In the genomic region with DNA sequence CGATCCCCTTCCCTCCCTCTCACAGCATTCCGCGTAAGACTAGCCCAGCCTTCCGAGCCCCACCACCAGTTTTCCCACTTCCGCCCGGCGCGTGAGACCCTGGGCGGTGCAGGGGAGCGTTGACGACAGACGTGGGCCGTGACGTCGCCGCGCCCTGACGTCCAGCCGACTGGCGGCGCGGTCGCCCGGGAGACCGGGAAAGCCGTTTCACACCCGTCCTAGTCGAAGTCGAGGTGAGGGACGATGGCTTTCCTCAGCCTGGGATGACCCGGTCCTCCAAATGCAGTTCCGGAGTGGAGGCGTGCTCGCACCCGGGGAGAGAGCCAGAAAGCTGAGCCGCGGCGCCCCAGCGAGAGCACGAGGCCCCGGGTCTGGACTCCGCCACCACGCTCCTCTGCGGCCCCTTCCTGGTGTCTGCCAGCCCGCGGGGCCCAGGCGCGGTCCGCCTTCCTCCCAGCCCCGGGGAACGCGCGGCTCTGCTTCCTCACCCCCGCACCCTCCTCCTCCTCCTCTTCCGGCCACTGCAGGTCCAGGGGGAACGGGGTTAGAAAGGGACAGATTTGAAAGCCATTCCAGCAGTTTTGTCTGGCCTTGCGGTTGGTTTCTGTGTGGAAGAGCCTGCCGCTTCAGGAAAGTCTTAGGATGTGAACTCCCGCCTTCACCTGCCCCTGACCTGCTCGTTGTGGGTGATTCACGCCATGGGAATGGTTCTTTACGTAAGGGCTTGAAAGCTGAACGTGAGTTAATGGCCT, we compare ENCODE assay signal across 1 cellular context.
TF ChIP-seq lines count a peak whose summit lies in the region.

A gene (plus strand): TSS at position 210 of the 752 bp plus-strand sequence. CDS start 2,977 bp downstream, outside the sequence.

TF ChIP-seq in K562, 482 proteins besides CTCF, POLR2A, EP300 and RAD21 (continued from another document and continues in another):
- TF ChIP-seq, protein P1, sequence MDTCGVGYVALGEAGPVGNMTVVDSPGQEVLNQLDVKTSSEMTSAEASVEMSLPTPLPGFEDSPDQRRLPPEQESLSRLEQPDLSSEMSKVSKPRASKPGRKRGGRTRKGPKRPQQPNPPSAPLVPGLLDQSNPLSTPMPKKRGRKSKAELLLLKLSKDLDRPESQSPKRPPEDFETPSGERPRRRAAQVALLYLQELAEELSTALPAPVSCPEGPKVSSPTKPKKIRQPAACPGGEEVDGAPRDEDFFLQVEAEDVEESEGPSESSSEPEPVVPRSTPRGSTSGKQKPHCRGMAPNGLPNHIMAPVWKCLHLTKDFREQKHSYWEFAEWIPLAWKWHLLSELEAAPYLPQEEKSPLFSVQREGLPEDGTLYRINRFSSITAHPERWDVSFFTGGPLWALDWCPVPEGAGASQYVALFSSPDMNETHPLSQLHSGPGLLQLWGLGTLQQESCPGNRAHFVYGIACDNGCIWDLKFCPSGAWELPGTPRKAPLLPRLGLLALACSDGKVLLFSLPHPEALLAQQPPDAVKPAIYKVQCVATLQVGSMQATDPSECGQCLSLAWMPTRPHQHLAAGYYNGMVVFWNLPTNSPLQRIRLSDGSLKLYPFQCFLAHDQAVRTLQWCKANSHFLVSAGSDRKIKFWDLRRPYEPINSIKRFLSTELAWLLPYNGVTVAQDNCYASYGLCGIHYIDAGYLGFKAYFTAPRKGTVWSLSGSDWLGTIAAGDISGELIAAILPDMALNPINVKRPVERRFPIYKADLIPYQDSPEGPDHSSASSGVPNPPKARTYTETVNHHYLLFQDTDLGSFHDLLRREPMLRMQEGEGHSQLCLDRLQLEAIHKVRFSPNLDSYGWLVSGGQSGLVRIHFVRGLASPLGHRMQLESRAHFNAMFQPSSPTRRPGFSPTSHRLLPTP (IDR thresholded peaks at IDR 0.05; ENCODE audit: borderline replicate concordance, extremely low read depth, insufficient read length), result no peak
- TF ChIP-seq TCFL5 (CRISPR knock-in tag; conservative IDR thresholded peaks at IDR 0.05) (no peak), CXXC5 (CRISPR knock-in tag; IDR thresholded peaks at IDR 0.05) (peak; percentile 87), POLR2G (IDR thresholded peaks at IDR 0.05; ENCODE audit: low read depth, low read length) (peak; percentile 91), PCBP1 (IDR thresholded peaks at IDR 0.05; ENCODE audit: low read depth, low read length, poor library complexity, severe bottlenecking) (no peak), ZC3H11A (IDR thresholded peaks at IDR 0.05; ENCODE audit: low read depth, low read length) (no peak), ZNF830 (CRISPR knock-in tag; IDR thresholded peaks at IDR 0.05) (no peak), ZNF507 (tag; conservative IDR thresholded peaks at IDR 0.05) (no peak), HNRNPH1 (optimal IDR thresholded peaks at IDR 0.05; ENCODE audit: low read depth, low read length) (no peak), ZNF143 (CRISPR knock-in tag; IDR thresholded peaks at IDR 0.05) (no peak), ZKSCAN8 (CRISPR knock-in tag; IDR thresholded peaks at IDR 0.05) (no peak), CHD1 (IDR thresholded peaks at IDR 0.05; ENCODE audit: low read length) (no peak), ZKSCAN3 (CRISPR knock-in tag; IDR thresholded peaks at IDR 0.05) (no peak), TCF3 (CRISPR knock-in tag; IDR thresholded peaks at IDR 0.05) (no peak), ZNF586 (CRISPR knock-in tag; conservative IDR thresholded peaks at IDR 0.05) (no peak), ZNF699 (CRISPR knock-in tag; IDR thresholded peaks at IDR 0.05; ENCODE audit: insufficient replicate concordance) (no peak), ASH1L (IDR thresholded peaks at IDR 0.05; ENCODE audit: borderline replicate concordance, low read depth, partially characterized antibody) (no peak), KDM2B (CRISPR knock-in tag; IDR thresholded peaks at IDR 0.05) (no peak), RFX7 (CRISPR knock-in tag; IDR thresholded peaks at IDR 0.05) (no peak), PHF8 (IDR thresholded peaks at IDR 0.05; ENCODE audit: borderline replicate concordance, low read length) (peak; percentile 86; the same call in 1 of the 2 replicates), NFXL1 (CRISPR knock-in tag; IDR thresholded peaks at IDR 0.05) (0 out of 2 replicates have a peak, but pooled peaks have one; percentile 14), ZNF165 (CRISPR knock-in tag; IDR thresholded peaks at IDR 0.05; ENCODE audit: borderline replicate concordance) (no peak; the same call in 1 of the 2 replicates), RCOR1 (IDR thresholded peaks at IDR 0.05; ENCODE audit: borderline replicate concordance in 1 of 2, low read depth in 2 of 2, low read length in 2 of 2) (peak in 1 of 2 experiments; percentile 5; a peak in 1 of 4 replicates)
- TF ChIP-seq, protein P2, sequence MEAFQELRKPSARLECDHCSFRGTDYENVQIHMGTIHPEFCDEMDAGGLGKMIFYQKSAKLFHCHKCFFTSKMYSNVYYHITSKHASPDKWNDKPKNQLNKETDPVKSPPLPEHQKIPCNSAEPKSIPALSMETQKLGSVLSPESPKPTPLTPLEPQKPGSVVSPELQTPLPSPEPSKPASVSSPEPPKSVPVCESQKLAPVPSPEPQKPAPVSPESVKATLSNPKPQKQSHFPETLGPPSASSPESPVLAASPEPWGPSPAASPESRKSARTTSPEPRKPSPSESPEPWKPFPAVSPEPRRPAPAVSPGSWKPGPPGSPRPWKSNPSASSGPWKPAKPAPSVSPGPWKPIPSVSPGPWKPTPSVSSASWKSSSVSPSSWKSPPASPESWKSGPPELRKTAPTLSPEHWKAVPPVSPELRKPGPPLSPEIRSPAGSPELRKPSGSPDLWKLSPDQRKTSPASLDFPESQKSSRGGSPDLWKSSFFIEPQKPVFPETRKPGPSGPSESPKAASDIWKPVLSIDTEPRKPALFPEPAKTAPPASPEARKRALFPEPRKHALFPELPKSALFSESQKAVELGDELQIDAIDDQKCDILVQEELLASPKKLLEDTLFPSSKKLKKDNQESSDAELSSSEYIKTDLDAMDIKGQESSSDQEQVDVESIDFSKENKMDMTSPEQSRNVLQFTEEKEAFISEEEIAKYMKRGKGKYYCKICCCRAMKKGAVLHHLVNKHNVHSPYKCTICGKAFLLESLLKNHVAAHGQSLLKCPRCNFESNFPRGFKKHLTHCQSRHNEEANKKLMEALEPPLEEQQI (IDR thresholded peaks at IDR 0.05), result no peak
- TF ChIP-seq, protein P3, sequence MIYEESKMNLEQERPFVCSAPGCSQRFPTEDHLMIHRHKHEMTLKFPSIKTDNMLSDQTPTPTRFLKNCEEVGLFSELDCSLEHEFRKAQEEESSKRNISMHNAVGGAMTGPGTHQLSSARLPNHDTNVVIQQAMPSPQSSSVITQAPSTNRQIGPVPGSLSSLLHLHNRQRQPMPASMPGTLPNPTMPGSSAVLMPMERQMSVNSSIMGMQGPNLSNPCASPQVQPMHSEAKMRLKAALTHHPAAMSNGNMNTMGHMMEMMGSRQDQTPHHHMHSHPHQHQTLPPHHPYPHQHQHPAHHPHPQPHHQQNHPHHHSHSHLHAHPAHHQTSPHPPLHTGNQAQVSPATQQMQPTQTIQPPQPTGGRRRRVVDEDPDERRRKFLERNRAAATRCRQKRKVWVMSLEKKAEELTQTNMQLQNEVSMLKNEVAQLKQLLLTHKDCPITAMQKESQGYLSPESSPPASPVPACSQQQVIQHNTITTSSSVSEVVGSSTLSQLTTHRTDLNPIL (CRISPR knock-in tag; IDR thresholded peaks at IDR 0.05), result no peak
- TF ChIP-seq, protein P4, sequence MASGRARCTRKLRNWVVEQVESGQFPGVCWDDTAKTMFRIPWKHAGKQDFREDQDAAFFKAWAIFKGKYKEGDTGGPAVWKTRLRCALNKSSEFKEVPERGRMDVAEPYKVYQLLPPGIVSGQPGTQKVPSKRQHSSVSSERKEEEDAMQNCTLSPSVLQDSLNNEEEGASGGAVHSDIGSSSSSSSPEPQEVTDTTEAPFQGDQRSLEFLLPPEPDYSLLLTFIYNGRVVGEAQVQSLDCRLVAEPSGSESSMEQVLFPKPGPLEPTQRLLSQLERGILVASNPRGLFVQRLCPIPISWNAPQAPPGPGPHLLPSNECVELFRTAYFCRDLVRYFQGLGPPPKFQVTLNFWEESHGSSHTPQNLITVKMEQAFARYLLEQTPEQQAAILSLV (tag; IDR thresholded peaks at IDR 0.05), result no peak
- TF ChIP-seq, protein P5, sequence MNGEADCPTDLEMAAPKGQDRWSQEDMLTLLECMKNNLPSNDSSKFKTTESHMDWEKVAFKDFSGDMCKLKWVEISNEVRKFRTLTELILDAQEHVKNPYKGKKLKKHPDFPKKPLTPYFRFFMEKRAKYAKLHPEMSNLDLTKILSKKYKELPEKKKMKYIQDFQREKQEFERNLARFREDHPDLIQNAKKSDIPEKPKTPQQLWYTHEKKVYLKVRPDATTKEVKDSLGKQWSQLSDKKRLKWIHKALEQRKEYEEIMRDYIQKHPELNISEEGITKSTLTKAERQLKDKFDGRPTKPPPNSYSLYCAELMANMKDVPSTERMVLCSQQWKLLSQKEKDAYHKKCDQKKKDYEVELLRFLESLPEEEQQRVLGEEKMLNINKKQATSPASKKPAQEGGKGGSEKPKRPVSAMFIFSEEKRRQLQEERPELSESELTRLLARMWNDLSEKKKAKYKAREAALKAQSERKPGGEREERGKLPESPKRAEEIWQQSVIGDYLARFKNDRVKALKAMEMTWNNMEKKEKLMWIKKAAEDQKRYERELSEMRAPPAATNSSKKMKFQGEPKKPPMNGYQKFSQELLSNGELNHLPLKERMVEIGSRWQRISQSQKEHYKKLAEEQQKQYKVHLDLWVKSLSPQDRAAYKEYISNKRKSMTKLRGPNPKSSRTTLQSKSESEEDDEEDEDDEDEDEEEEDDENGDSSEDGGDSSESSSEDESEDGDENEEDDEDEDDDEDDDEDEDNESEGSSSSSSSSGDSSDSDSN (IDR thresholded peaks at IDR 0.05; ENCODE audit: borderline replicate concordance in 1 of 2, low read depth in 2 of 2, low read length in 2 of 2), result peak; percentile 77 to 83; a peak in 1 of 4 replicates
- TF ChIP-seq, protein P6, sequence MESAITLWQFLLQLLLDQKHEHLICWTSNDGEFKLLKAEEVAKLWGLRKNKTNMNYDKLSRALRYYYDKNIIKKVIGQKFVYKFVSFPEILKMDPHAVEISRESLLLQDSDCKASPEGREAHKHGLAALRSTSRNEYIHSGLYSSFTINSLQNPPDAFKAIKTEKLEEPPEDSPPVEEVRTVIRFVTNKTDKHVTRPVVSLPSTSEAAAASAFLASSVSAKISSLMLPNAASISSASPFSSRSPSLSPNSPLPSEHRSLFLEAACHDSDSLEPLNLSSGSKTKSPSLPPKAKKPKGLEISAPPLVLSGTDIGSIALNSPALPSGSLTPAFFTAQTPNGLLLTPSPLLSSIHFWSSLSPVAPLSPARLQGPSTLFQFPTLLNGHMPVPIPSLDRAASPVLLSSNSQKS (CRISPR knock-in tag; IDR thresholded peaks at IDR 0.05), result no peak
- TF ChIP-seq, protein P7, sequence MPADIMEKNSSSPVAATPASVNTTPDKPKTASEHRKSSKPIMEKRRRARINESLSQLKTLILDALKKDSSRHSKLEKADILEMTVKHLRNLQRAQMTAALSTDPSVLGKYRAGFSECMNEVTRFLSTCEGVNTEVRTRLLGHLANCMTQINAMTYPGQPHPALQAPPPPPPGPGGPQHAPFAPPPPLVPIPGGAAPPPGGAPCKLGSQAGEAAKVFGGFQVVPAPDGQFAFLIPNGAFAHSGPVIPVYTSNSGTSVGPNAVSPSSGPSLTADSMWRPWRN (IDR thresholded peaks at IDR 0.05; ENCODE audit: low read depth), result no peak
- TF ChIP-seq, protein P8, sequence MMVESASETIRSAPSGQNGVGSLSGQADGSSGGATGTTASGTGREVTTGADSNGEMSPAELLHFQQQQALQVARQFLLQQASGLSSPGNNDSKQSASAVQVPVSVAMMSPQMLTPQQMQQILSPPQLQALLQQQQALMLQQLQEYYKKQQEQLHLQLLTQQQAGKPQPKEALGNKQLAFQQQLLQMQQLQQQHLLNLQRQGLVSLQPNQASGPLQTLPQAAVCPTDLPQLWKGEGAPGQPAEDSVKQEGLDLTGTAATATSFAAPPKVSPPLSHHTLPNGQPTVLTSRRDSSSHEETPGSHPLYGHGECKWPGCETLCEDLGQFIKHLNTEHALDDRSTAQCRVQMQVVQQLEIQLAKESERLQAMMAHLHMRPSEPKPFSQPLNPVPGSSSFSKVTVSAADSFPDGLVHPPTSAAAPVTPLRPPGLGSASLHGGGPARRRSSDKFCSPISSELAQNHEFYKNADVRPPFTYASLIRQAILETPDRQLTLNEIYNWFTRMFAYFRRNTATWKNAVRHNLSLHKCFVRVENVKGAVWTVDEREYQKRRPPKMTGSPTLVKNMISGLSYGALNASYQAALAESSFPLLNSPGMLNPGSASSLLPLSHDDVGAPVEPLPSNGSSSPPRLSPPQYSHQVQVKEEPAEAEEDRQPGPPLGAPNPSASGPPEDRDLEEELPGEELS (CRISPR knock-in tag; IDR thresholded peaks at IDR 0.05; ENCODE audit: borderline replicate concordance), result peak; percentile 74; the same call in 1 of the 2 replicates
- TF ChIP-seq, protein P9, sequence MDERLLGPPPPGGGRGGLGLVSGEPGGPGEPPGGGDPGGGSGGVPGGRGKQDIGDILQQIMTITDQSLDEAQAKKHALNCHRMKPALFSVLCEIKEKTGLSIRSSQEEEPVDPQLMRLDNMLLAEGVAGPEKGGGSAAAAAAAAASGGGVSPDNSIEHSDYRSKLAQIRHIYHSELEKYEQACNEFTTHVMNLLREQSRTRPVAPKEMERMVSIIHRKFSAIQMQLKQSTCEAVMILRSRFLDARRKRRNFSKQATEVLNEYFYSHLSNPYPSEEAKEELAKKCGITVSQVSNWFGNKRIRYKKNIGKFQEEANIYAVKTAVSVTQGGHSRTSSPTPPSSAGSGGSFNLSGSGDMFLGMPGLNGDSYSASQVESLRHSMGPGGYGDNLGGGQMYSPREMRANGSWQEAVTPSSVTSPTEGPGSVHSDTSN (CRISPR knock-in tag; IDR thresholded peaks at IDR 0.05; ENCODE audit: low read depth), result no peak
- TF ChIP-seq, protein P9 (tag; conservative IDR thresholded peaks at IDR 0.05; ENCODE audit: low read depth), result no peak
- TF ChIP-seq, protein P10, sequence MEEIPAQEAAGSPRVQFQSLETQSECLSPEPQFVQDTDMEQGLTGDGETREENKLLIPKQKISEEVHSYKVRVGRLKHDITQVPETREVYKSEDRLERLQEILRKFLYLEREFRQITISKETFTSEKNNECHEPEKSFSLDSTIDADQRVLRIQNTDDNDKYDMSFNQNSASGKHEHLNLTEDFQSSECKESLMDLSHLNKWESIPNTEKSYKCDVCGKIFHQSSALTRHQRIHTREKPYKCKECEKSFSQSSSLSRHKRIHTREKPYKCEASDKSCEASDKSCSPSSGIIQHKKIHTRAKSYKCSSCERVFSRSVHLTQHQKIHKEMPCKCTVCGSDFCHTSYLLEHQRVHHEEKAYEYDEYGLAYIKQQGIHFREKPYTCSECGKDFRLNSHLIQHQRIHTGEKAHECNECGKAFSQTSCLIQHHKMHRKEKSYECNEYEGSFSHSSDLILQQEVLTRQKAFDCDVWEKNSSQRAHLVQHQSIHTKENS (CRISPR knock-in tag; IDR thresholded peaks at IDR 0.05), result no peak
